14 cellular contexts compared by ENCODE assay signal in genomic region chr18:9802175-9802747, GRCh38.
"Had no signal": no experiment of that assay in that cellular context is flagged by ENCODE, and none has a peak within 500 bp of the region (broad histone marks: within the 10 kb centered on the region; RNA-seq: fewer than 3 reads in every experiment).

No MANE protein-coding gene starts in this region.

- H3K27ac Mint-ChIP-seq: activated CD8-positive, alpha-beta T cell treated with anti-CD3 and anti-CD28 coated beads for 36 hours; activated naive CD4-positive, alpha-beta T cell treated with anti-CD3 and anti-CD28 coated beads, Interleukin-2, amount 50 U/mL, for 24 hours; progenitor cell of endocrine pancreas had no signal

- DNase-seq: activated CD4-positive, alpha-beta T cell treated with anti-CD3 and anti-CD28 coated beads for 48 hours; activated CD8-positive, alpha-beta T cell treated with anti-CD3 and anti-CD28 coated beads for 36 hours; activated effector memory CD4-positive, alpha-beta T cell treated with Interleukin-2 at 50 U/mL for 16 hours; activated T-cell treated with anti-CD3 and anti-CD28 coated beads, Interleukin-2, amount 50 U/mL, for 4 hours; amniotic stem cell; cortex of kidney; effector CD8-positive, alpha-beta T cell; foreskin keratinocyte; left colon; right cardiac atrium; T-helper 2 cell had no signal

- H3K9me3 Mint-ChIP-seq: activated CD8-positive, alpha-beta T cell treated with anti-CD3 and anti-CD28 coated beads for 36 hours; activated naive CD4-positive, alpha-beta T cell treated with anti-CD3 and anti-CD28 coated beads, Interleukin-2, amount 50 U/mL, for 24 hours; activated T-cell treated with anti-CD3 and anti-CD28 coated beads, Interleukin-2, amount 50 U/mL, for 4 hours; central memory CD8-positive, alpha-beta T cell had no signal

- H3K27me3 ChIP-seq: foreskin keratinocyte had no signal

- H3K4me3 Mint-ChIP-seq: activated CD8-positive, alpha-beta T cell treated with anti-CD3 and anti-CD28 coated beads for 36 hours; activated naive CD4-positive, alpha-beta T cell treated with anti-CD3 and anti-CD28 coated beads, Interleukin-2, amount 50 U/mL, for 24 hours; activated T-cell treated with anti-CD3 and anti-CD28 coated beads, Interleukin-2, amount 50 U/mL, for 4 hours; central memory CD8-positive, alpha-beta T cell had no signal

- ATAC-seq: activated CD8-positive, alpha-beta T cell treated with anti-CD3 and anti-CD28 coated beads for 36 hours; activated T-cell treated with anti-CD3 and anti-CD28 coated beads, Interleukin-2, amount 50 U/mL, for 4 hours; foreskin keratinocyte; left colon had no signal

- H3K4me1 Mint-ChIP-seq: activated naive CD4-positive, alpha-beta T cell treated with anti-CD3 and anti-CD28 coated beads, Interleukin-2, amount 50 U/mL, for 24 hours; central memory CD8-positive, alpha-beta T cell had no signal

- H3K27ac ChIP-seq: foreskin keratinocyte had no signal

- H3K27me3 Mint-ChIP-seq: activated CD8-positive, alpha-beta T cell treated with anti-CD3 and anti-CD28 coated beads for 36 hours had no signal

- H3K4me1 ChIP-seq: foreskin keratinocyte had no signal

- H3K36me3 Mint-ChIP-seq: activated naive CD4-positive, alpha-beta T cell treated with anti-CD3 and anti-CD28 coated beads, Interleukin-2, amount 50 U/mL, for 24 hours had no signal
